10 cellular contexts compared by ENCODE assay signal in genomic region chr1:92957020-92957734, GRCh38. TPM values are rescaled to one million over a fixed set of nuclear protein-coding genes. Genes with fewer than 3 reads are reported as not detected.
A peak's percentile ranks its signal among the peaks of the same experiment; 100 is the strongest.
DNase-seq lines count a peak whose midpoint lies in the region; ATAC-seq, FAIRE-seq and TF ChIP-seq lines count a peak whose summit lies in the region.
"Had no signal": no experiment of that assay in that cellular context is flagged by ENCODE, and none has a peak within 500 bp of the region (broad histone marks: within the 10 kb centered on the region; RNA-seq: fewer than 3 reads in every experiment).

No MANE protein-coding gene starts in this region.

- no peak for FAIRE-seq in urothelium cell line (lab: Jason Lieb, UNC)
- FAIRE-seq: bronchial epithelial cell had no signal

- H3K9ac ChIP-seq in colonic mucosa (ENCODE audit: low read depth in 2 of 2, low read length in 2 of 2) (no peak overlapping the region), H9 (ENCODE audit: extremely low read depth, insufficient read length, low read length) (no peak overlapping the region)

- WGBS in esophagus muscularis mucosa = 60% methylated on average over 5 of the region's 5 CpGs
- no CpG with 5 or more reads among the region's 5 CpGs for WGBS in H9 (ENCODE audit: extremely low coverage, insufficient read length, low lambda C conversion rate)

- no peaks in the 10 kb centered on the region for H3K27me3 ChIP-seq in esophagus muscularis mucosa
- H3K27me3 ChIP-seq in colonic mucosa = no peaks in the 10 kb centered on the region
- H3K27me3 ChIP-seq in H9 (ENCODE audit: insufficient read depth, low read length) = no peaks in the 10 kb centered on the region
- no peaks in the 10 kb centered on the region for H3K27me3 ChIP-seq in BE2C

- no peak for TF ChIP-seq POLR2A in esophagus muscularis mucosa (IDR thresholded peaks at IDR 0.05; ENCODE audit: low read depth)

- TF ChIP-seq CTCF in GM12865 (IDR thresholded peaks at IDR 0.05; ENCODE audit: insufficient read depth, low read depth, low read length, missing control alignments) = no peak
- no peak for TF ChIP-seq CTCF in esophagus muscularis mucosa (IDR thresholded peaks at IDR 0.05)
- no peak for TF ChIP-seq CTCF in colonic mucosa (IDR thresholded peaks at IDR 0.05)
- TF ChIP-seq CTCF in H9 (conservative IDR thresholded peaks at IDR 0.05) = no peak
- TF ChIP-seq CTCF in BE2C (IDR thresholded peaks at IDR 0.05; ENCODE audit: low read depth, low read length) = no peak

- TF ChIP-seq EP300 in esophagus muscularis mucosa (IDR thresholded peaks at IDR 0.05) = no peak

- peaks cover 9% of the 10 kb centered on the region for H3K27me3 Mint-ChIP-seq in H9 (ENCODE audit: low read depth)

- no peak overlapping the region for H3T11ph ChIP-seq in H9 (ENCODE audit: low read length)

- H3K23ac ChIP-seq in H9 (ENCODE audit: insufficient read length, low read depth, low read length) = no peak overlapping the region

- H3K4me1 Mint-ChIP-seq in H9 = peaks cover 7 to 8% of the 10 kb centered on the region in 2 experiments

- no peaks in the 10 kb centered on the region for H3K36me3 ChIP-seq in esophagus muscularis mucosa
- no peaks in the 10 kb centered on the region for H3K36me3 ChIP-seq in colonic mucosa
- H3K36me3 ChIP-seq in BE2C = no peaks in the 10 kb centered on the region

- peak overlapping the region; percentile 32 to 53 (median 42) for H3K27ac ChIP-seq in esophagus muscularis mucosa (replicated peaks in 1 of 4)
- H3K27ac ChIP-seq in colonic mucosa = no peak overlapping the region
- H3K27ac ChIP-seq in H9 (ENCODE audit: insufficient read length, low read depth, low read length) = no peak overlapping the region

- H4K91ac ChIP-seq in H9 (ENCODE audit: insufficient read length, low read depth, low read length) = no peak overlapping the region

- H3K4ac ChIP-seq in H9 (ENCODE audit: low read depth, low read length) = no peak overlapping the region

- H3K4me1 ChIP-seq in esophagus muscularis mucosa = peaks cover 20 to 70% (median 66%) of the 10 kb centered on the region in 4 donors
- H3K4me1 ChIP-seq in colonic mucosa = peaks cover 7% of the 10 kb centered on the region
- H3K4me1 ChIP-seq in H9 (ENCODE audit: insufficient read depth, low read length) = no peaks in the 10 kb centered on the region
- no peaks in the 10 kb centered on the region; the same call in 1 of the 2 replicates for H3K4me1 ChIP-seq in BE2C

- H2BK5ac ChIP-seq in H9 (ENCODE audit: insufficient read length, low read length) = no peak overlapping the region

- no peak overlapping the region for H2BK12ac ChIP-seq in H9 (ENCODE audit: insufficient read length, low read depth, low read length)

- DNase-seq in GM12865 (ENCODE audit: low read depth) = peak; percentile 81
- DNase-seq in esophagus muscularis mucosa (ENCODE audit: extremely low spot score) = no peak
- no peak for DNase-seq in urothelium cell line (ENCODE audit: low spot score)
- no peak for DNase-seq in colonic mucosa
- no peak for DNase-seq in H9
- no peak for DNase-seq in BE2C
- DNase-seq: NCI-H226 had no signal

- H4K8ac ChIP-seq in H9 (replicated peaks; ENCODE audit: insufficient read length, low read depth, low read length) = no peak overlapping the region

- no peak overlapping the region for H3K56ac ChIP-seq in H9 (ENCODE audit: insufficient read length, low read depth, low read length)

- intact Hi-C loops in esophagus muscularis mucosa (cut with DNase I) = no loop called here
- intact Hi-C loops in colonic mucosa (cut with DNase I) = no loop called here

- no peak overlapping the region for H3K27ac Mint-ChIP-seq in H9

- peak overlapping the region; percentile 34 for H3K4me3 ChIP-seq in GM12865 (ENCODE audit: low read depth, low read length)
- H3K4me3 ChIP-seq in esophagus muscularis mucosa = no peak overlapping the region
- H3K4me3 ChIP-seq in colonic mucosa = no peak overlapping the region
- H3K4me3 ChIP-seq in BE2C (ENCODE audit: low read depth, low read length) = no peak overlapping the region

- H3K4me3 Mint-ChIP-seq in H9 = no peak overlapping the region

- no peak overlapping the region for H3K4me2 ChIP-seq in H9 (ENCODE audit: insufficient read depth, insufficient read length, low read length)

- H2BK15ac ChIP-seq in H9 (ENCODE audit: low read depth, low read length) = no peak overlapping the region

- no peaks in the 10 kb centered on the region for H4K20me1 ChIP-seq in H9 (ENCODE audit: control insufficient read depth, insufficient read depth, insufficient read length)

- no peak overlapping the region for H2AFZ ChIP-seq in H9 (ENCODE audit: low read length)

- H2BK120ac ChIP-seq in H9 (ENCODE audit: low read depth, low read length, poor library complexity, severe bottlenecking) = no peak overlapping the region

- no peak overlapping the region for H3K18ac ChIP-seq in H9 (ENCODE audit: insufficient read length, low read depth, low read length)

- peak; percentile 21 for ATAC-seq in GM19468 (IDR thresholded peaks at IDR 0.05; ENCODE audit: extremely low read depth, unreplicated experiment)
- ATAC-seq in HG03442 (IDR thresholded peaks at IDR 0.05; ENCODE audit: unreplicated experiment) = peak; percentile 28

- no peak overlapping the region for H2BK20ac ChIP-seq in H9 (ENCODE audit: low read depth, low read length, poor library complexity, severe bottlenecking)

- no peaks in the 10 kb centered on the region; a peak in 2 of 7 replicates for H3K36me3 Mint-ChIP-seq in H9 (ENCODE audit: insufficient read depth in 1 of 3, low read depth in 3 of 3)

- no peaks in the 10 kb centered on the region for H3K9me3 Mint-ChIP-seq in H9

- H3K14ac ChIP-seq in H9 (ENCODE audit: insufficient read depth, low read length) = no peak overlapping the region

- H2AK5ac ChIP-seq in H9 (ENCODE audit: insufficient read length, low read length) = no peak overlapping the region

- H3K79me2 ChIP-seq in H9 (ENCODE audit: insufficient read depth, low read length) = no peaks in the 10 kb centered on the region

- H3K79me1 ChIP-seq in H9 (ENCODE audit: insufficient read depth, low read depth, low read length, poor library complexity, severe bottlenecking) = no peaks in the 10 kb centered on the region

- peaks cover 15% of the 10 kb centered on the region for H3K23me2 ChIP-seq in H9 (ENCODE audit: insufficient read length, low read depth, low read length, poor library complexity, severe bottlenecking)

- no peaks in the 10 kb centered on the region for H3K9me3 ChIP-seq in esophagus muscularis mucosa
- H3K9me3 ChIP-seq in colonic mucosa = no peaks in the 10 kb centered on the region
- H3K9me3 ChIP-seq in H9 (ENCODE audit: control insufficient read depth, low read depth, low read length) = no peaks in the 10 kb centered on the region
- no peaks in the 10 kb centered on the region for H3K9me3 ChIP-seq in BE2C

- H4K5ac ChIP-seq in H9 (ENCODE audit: insufficient read length, low read depth, low read length) = no peak overlapping the region

RNA-seq across cellular contexts. Expression of gene DIPK1A, which starts 4.1 kb away (rescaled TPM):
- total RNA-seq in esophagus muscularis mucosa (10 to 100 TPM; 21.5 to 35.3 (median 32.7) TPM), colonic mucosa (10 to 100 TPM; 14.3 to 14.4 TPM), H9 (2021) (3.3 and 3.8 TPM in 2 replicates)
- polyA plus RNA-seq in BE2C (2012; ENCODE audit: insufficient read depth, insufficient read length, low read depth) = 1.4 TPM

Comparison
In these comparisons a context has a peak if more than half of its experiments do, and no peak if none do; other contexts are left out.
1. H3K27ac ChIP-seq: peak in esophagus muscularis mucosa (4 of 4); none in colonic mucosa (single experiment) and H9 (single experiment).